Comparison of ENCODE assay signal across 1 cellular context in the genomic region with DNA sequence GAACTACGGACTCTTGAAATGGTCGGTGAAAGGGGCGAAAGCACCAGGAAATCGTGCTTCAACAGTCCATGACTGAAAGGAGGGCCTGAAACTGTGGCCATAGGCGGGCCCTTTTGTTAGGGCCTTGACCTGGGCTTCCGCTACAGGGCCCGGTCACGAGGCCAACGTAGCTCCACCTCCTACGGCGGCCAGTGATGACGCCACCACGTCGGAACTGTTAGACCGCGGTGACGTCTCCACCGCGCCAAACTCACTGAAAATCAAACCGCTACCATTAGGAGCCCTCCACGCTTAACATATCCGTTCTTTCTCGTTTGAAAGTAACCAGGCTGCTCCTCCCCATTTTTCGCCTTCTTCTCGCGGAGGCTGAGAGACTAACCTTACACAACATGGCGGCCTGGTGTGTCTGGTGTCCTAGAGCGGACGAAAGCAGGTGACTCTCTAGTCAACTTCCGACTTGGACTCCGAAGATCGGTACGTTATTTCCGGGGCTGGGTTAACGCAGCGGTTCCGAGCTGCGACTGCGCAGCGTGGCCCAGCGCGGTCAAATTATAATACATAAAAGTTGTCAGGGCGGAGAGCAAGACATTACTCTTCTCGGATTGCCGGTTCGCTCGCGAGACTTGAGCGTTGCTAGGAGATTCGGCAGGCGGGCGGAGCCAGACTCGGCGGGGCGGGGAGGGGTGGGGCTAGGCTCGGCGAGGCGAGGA.
TF ChIP-seq lines count a peak whose summit lies in the region.

No MANE protein-coding gene starts in this region.

TF ChIP-seq in K562, 482 proteins besides CTCF, POLR2A, EP300 and RAD21 (continued from another document and continues in another):
- TF ChIP-seq, protein P1, sequence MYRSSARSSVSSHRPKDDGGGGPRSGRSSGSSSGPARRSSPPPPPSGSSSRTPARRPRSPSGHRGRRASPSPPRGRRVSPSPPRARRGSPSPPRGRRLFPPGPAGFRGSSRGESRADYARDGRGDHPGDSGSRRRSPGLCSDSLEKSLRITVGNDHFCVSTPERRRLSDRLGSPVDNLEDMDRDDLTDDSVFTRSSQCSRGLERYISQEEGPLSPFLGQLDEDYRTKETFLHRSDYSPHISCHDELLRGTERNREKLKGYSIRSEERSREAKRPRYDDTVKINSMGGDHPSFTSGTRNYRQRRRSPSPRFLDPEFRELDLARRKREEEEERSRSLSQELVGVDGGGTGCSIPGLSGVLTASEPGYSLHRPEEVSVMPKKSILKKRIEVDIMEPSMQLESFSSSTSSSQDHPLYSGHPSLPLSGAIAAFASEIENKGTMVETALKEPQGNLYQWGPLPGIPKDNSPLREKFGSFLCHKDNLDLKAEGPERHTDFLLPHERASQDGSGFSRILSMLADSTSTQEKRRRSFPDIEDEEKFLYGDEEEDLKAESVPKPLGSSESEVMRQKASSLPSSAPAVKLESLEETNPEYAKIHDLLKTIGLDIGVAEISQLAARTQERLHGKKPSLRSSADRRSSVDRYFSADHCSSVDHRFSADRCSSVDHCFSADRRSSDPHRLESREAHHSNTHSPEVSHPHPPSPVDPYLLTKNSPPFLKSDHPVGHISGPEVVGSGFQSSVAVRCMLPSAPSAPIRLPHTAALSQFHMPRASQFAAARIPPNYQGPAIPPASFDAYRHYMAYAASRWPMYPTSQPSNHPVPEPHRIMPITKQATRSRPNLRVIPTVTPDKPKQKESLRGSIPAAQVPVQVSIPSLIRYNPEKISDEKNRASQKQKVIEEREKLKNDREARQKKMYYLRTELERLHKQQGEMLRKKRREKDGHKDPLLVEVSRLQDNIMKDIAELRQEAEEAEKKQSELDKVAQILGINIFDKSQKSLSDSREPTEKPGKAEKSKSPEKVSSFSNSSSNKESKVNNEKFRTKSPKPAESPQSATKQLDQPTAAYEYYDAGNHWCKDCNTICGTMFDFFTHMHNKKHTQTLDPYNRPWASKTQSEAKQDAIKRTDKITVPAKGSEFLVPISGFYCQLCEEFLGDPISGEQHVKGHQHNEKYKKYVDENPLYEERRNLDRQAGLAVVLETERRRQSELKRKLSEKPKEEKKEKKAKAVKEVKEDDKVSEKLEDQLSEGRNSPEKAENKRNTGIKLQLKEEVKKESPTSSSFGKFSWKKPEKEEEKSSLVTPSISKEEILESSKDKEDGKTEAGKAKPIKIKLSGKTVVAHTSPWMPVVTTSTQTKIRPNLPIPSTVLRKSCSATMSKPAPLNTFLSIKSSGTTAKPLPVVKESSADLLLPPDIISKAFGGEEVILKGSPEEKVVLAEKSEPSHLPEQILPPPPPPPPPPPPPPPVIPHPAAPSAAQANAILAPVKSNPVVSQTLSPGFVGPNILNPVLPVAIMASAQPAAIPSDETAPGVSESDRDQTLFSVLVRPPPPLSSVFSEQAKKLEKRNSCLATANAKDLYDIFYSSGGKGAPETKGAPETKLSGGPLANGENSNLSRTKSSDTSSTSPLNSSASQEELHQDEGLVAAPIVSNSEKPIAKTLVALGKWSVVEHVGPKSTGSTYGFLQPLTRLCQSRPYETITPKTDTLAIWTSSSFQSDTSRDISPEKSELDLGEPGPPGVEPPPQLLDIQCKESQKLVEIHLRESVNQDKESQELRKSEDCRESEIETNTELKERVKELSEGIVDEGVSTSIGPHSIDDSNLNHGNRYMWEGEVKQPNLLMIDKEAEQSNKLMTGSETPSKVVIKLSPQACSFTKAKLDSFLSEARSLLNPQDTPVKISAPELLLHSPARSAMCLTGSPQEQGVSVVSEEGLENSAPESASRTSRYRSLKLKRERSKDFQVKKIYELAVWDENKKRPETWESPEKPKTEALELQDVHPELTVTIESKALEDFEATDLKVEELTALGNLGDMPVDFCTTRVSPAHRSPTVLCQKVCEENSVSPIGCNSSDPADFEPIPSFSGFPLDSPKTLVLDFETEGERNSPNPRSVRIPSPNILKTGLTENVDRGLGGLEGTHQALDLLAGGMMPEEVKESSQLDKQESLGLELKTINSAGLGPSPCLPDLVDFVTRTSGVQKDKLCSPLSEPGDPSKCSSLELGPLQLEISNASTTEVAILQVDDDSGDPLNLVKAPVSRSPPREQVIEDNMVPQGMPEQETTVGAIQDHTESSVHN (IDR thresholded peaks at IDR 0.05; ENCODE audit: borderline replicate concordance in 1 of 2, low read depth in 1 of 2) = peak in 1 of 2 experiments; percentile 79; a peak in 2 of 4 replicates
- TF ChIP-seq ZNF589 (CRISPR knock-in tag; IDR thresholded peaks at IDR 0.05; ENCODE audit: low read depth) (peak; percentile 69), NCOR1 (IDR thresholded peaks at IDR 0.05) (peak; percentile 58), ZNF212 (CRISPR knock-in tag; IDR thresholded peaks at IDR 0.05) (peak; percentile 4), KLF16 (IDR thresholded peaks at IDR 0.05) (no peak), ETV5 (CRISPR knock-in tag; IDR thresholded peaks at IDR 0.05; ENCODE audit: low read depth) (peak; percentile 87), ARHGAP35 (IDR thresholded peaks at IDR 0.05; ENCODE audit: partially characterized antibody) (no peak), FOXK2 (conservative IDR thresholded peaks at IDR 0.05 in 1 of 2, IDR thresholded peaks at IDR 0.05 in 1 of 2; ENCODE audit: low read depth in 2 of 2) (peak; percentile 98 to 99), SRSF3 (IDR thresholded peaks at IDR 0.05; ENCODE audit: insufficient read depth, low read length) (no peak), OTX1 (CRISPR knock-in tag; IDR thresholded peaks at IDR 0.05) (peak; percentile 74), NFE2 (IDR thresholded peaks at IDR 0.05; ENCODE audit: low read depth) (no peak), BCL6 (CRISPR knock-in tag; IDR thresholded peaks at IDR 0.05) (no peak), SLC30A9 (CRISPR knock-in tag; IDR thresholded peaks at IDR 0.05) (no peak), ZNF507 (tag; conservative IDR thresholded peaks at IDR 0.05) (no peak), ZFP36 (IDR thresholded peaks at IDR 0.05; ENCODE audit: low read depth, low read length, partially characterized antibody) (peak; percentile 69), NR2C1 (IDR thresholded peaks at IDR 0.05) (peak; percentile 88), NR2C1 (tag; IDR thresholded peaks at IDR 0.05) (peak; percentile 85), RHOXF2B (CRISPR knock-in tag; conservative IDR thresholded peaks at IDR 0.05) (no peak), ZNF23 (CRISPR knock-in tag; IDR thresholded peaks at IDR 0.05) (no peak), XRCC5 (IDR thresholded peaks at IDR 0.05; ENCODE audit: low read depth, low read length) (peak; percentile 84), YY1 (IDR thresholded peaks at IDR 0.05; ENCODE audit: borderline replicate concordance in 1 of 3, control insufficient read depth in 1 of 3, extremely low read depth in 1 of 3, insufficient read depth in 3 of 3, insufficient read length in 1 of 3, insufficient replicate concordance in 2 of 3, low read depth in 1 of 3, low read length in 2 of 3) (peak; percentile 84 to 97 (median 96)), U2AF2 (optimal IDR thresholded peaks at IDR 0.05; ENCODE audit: low read depth, low read length) (no peak), ZNF224 (CRISPR knock-in tag; IDR thresholded peaks at IDR 0.05) (no peak), HNRNPH1 (optimal IDR thresholded peaks at IDR 0.05; ENCODE audit: low read depth, low read length) (no peak)
- TF ChIP-seq, protein P2, sequence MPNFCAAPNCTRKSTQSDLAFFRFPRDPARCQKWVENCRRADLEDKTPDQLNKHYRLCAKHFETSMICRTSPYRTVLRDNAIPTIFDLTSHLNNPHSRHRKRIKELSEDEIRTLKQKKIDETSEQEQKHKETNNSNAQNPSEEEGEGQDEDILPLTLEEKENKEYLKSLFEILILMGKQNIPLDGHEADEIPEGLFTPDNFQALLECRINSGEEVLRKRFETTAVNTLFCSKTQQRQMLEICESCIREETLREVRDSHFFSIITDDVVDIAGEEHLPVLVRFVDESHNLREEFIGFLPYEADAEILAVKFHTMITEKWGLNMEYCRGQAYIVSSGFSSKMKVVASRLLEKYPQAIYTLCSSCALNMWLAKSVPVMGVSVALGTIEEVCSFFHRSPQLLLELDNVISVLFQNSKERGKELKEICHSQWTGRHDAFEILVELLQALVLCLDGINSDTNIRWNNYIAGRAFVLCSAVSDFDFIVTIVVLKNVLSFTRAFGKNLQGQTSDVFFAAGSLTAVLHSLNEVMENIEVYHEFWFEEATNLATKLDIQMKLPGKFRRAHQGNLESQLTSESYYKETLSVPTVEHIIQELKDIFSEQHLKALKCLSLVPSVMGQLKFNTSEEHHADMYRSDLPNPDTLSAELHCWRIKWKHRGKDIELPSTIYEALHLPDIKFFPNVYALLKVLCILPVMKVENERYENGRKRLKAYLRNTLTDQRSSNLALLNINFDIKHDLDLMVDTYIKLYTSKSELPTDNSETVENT (CRISPR knock-in tag; IDR thresholded peaks at IDR 0.05) = peak; percentile 85
- TF ChIP-seq, protein P3, sequence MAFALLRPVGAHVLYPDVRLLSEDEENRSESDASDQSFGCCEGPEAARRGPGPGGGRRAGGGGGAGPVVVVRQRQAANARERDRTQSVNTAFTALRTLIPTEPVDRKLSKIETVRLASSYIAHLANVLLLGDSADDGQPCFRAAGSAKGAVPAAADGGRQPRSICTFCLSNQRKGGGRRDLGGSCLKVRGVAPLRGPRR (CRISPR knock-in tag; IDR thresholded peaks at IDR 0.05) = no peak
- TF ChIP-seq, protein P4, sequence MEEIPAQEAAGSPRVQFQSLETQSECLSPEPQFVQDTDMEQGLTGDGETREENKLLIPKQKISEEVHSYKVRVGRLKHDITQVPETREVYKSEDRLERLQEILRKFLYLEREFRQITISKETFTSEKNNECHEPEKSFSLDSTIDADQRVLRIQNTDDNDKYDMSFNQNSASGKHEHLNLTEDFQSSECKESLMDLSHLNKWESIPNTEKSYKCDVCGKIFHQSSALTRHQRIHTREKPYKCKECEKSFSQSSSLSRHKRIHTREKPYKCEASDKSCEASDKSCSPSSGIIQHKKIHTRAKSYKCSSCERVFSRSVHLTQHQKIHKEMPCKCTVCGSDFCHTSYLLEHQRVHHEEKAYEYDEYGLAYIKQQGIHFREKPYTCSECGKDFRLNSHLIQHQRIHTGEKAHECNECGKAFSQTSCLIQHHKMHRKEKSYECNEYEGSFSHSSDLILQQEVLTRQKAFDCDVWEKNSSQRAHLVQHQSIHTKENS (CRISPR knock-in tag; IDR thresholded peaks at IDR 0.05) = no peak
- TF ChIP-seq, protein P5, sequence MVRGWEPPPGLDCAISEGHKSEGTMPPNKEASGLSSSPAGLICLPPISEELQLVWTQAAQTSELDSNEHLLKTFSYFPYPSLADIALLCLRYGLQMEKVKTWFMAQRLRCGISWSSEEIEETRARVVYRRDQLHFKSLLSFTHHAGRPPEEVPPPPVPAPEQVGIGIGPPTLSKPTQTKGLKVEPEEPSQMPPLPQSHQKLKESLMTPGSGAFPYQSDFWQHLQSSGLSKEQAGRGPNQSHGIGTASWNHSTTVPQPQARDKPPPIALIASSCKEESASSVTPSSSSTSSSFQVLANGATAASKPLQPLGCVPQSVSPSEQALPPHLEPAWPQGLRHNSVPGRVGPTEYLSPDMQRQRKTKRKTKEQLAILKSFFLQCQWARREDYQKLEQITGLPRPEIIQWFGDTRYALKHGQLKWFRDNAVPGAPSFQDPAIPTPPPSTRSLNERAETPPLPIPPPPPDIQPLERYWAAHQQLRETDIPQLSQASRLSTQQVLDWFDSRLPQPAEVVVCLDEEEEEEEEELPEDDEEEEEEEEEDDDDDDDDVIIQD (CRISPR knock-in tag; IDR thresholded peaks at IDR 0.05) = no peak
- TF ChIP-seq, protein P6, sequence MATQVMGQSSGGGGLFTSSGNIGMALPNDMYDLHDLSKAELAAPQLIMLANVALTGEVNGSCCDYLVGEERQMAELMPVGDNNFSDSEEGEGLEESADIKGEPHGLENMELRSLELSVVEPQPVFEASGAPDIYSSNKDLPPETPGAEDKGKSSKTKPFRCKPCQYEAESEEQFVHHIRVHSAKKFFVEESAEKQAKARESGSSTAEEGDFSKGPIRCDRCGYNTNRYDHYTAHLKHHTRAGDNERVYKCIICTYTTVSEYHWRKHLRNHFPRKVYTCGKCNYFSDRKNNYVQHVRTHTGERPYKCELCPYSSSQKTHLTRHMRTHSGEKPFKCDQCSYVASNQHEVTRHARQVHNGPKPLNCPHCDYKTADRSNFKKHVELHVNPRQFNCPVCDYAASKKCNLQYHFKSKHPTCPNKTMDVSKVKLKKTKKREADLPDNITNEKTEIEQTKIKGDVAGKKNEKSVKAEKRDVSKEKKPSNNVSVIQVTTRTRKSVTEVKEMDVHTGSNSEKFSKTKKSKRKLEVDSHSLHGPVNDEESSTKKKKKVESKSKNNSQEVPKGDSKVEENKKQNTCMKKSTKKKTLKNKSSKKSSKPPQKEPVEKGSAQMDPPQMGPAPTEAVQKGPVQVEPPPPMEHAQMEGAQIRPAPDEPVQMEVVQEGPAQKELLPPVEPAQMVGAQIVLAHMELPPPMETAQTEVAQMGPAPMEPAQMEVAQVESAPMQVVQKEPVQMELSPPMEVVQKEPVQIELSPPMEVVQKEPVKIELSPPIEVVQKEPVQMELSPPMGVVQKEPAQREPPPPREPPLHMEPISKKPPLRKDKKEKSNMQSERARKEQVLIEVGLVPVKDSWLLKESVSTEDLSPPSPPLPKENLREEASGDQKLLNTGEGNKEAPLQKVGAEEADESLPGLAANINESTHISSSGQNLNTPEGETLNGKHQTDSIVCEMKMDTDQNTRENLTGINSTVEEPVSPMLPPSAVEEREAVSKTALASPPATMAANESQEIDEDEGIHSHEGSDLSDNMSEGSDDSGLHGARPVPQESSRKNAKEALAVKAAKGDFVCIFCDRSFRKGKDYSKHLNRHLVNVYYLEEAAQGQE (CRISPR knock-in tag; IDR thresholded peaks at IDR 0.05; ENCODE audit: low read depth) = peak; percentile 80
